9 cellular contexts compared by ENCODE assay signal in genomic region chr20:60851826-60852704, GRCh38.
DNase-seq lines count a peak whose midpoint lies in the region; ATAC-seq, FAIRE-seq and TF ChIP-seq lines count a peak whose summit lies in the region.
"Had no signal": no experiment of that assay in that cellular context is flagged by ENCODE, and none has a peak within 500 bp of the region (broad histone marks: within the 10 kb centered on the region; RNA-seq: fewer than 3 reads in every experiment).

No MANE protein-coding gene starts in this region.

- H3K4me3 Mint-ChIP-seq in HFFc6, result no peak overlapping the region
- H3K4me3 Mint-ChIP-seq in activated naive CD4-positive, alpha-beta T cell treated with anti-CD3 and anti-CD28 coated beads, Interleukin-2, amount 10 ng/mL, durations not matched to agents 7 days and 5 days, result no peak overlapping the region

- H3K27ac ChIP-seq in RWPE2 (ENCODE audit: poor library complexity, severe bottlenecking) (no peak overlapping the region), keratinocyte (ENCODE audit: control insufficient read depth, insufficient read depth, low read length) (no peak overlapping the region)
- H3K27ac ChIP-seq: uterus had no signal

- H3K79me2 ChIP-seq in keratinocyte (ENCODE audit: control insufficient read depth, insufficient read depth, low read length), result no peaks in the 10 kb centered on the region

- H3K4me1 ChIP-seq in RWPE2 (ENCODE audit: insufficient read depth, poor library complexity, severe bottlenecking) (no peaks in the 10 kb centered on the region), keratinocyte (ENCODE audit: control insufficient read depth, extremely low read depth, insufficient read depth, low read length) (no peaks in the 10 kb centered on the region)
- H3K4me1 ChIP-seq: uterus had no signal

- H3K4me3 ChIP-seq in AG10803 (ENCODE audit: low read length) (no peak overlapping the region), RWPE2 (ENCODE audit: severe bottlenecking) (no peak overlapping the region), keratinocyte (ENCODE audit: control insufficient read depth in 2 of 3, extremely low read depth in 1 of 3, insufficient read depth in 2 of 3, low read depth in 1 of 3, low read length in 3 of 3) (no peak overlapping the region)
- H3K4me3 ChIP-seq: uterus had no signal

- CTCF ChIA-PET in activated naive CD4-positive, alpha-beta T cell treated with anti-CD3 and anti-CD28 coated beads, Interleukin-2, amount 10 ng/mL, durations not matched to agents 7 days and 5 days (lab: Charles Lee), result no interaction called here

- FAIRE-seq in keratinocyte (lab: Jason Lieb, UNC), result no peak

- DNase-seq in AG10803 (ENCODE audit: low read depth), result no peak
- DNase-seq in HFFc6, result no peak
- no peak for DNase-seq in RWPE2 (ENCODE audit: low spot score)
- no peak for DNase-seq in keratinocyte (ENCODE audit: low read depth, low spot score)
- no peak for DNase-seq in activated naive CD4-positive, alpha-beta T cell treated with anti-CD3 and anti-CD28 coated beads, Interleukin-2, amount 10 ng/mL, durations not matched to agents 7 days and 5 days
- DNase-seq in AG20443 (ENCODE audit: low spot score), result no peak
- no peak for DNase-seq in COLO829 (ENCODE audit: low spot score)
- DNase-seq: uterus had no signal

- no peak overlapping the region for H2AFZ ChIP-seq in keratinocyte (ENCODE audit: control insufficient read depth, low read length)

- no peaks in the 10 kb centered on the region for H3K9me3 ChIP-seq in RWPE2 (ENCODE audit: severe bottlenecking)
- H3K9me3 ChIP-seq in keratinocyte (ENCODE audit: control insufficient read depth, low read depth, low read length), result peaks cover 2% of the 10 kb centered on the region
- H3K9me3 ChIP-seq: uterus had no signal

- TF ChIP-seq CTCF in AG10803 (conservative IDR thresholded peaks at IDR 0.05; ENCODE audit: low read length) (peak; percentile 33), HFFc6 (IDR thresholded peaks at IDR 0.05) (peak; percentile 56), RWPE2 (IDR thresholded peaks at IDR 0.05; ENCODE audit: poor library complexity, severe bottlenecking) (peak; percentile 98), keratinocyte (optimal IDR thresholded peaks at IDR 0.05 in 1 of 3, IDR thresholded peaks at IDR 0.05 in 1 of 3, conservative IDR thresholded peaks at IDR 0.05 in 1 of 3; ENCODE audit: extremely low read depth in 1 of 3, insufficient read depth in 2 of 3, low read length in 3 of 3) (peak; percentile 64 to 89 (median 78))

- H3K4me1 Mint-ChIP-seq in HFFc6 (ENCODE audit: low read depth), result no peaks in the 10 kb centered on the region
- H3K4me1 Mint-ChIP-seq in activated naive CD4-positive, alpha-beta T cell treated with anti-CD3 and anti-CD28 coated beads, Interleukin-2, amount 10 ng/mL, durations not matched to agents 7 days and 5 days, result no peaks in the 10 kb centered on the region

- ATAC-seq in RWPE2 (ENCODE audit: low read depth), result peak; percentile 85
- no peak for ATAC-seq in GM21390 (IDR thresholded peaks at IDR 0.05; ENCODE audit: unreplicated experiment)

- H3K4me2 ChIP-seq in keratinocyte (ENCODE audit: control insufficient read depth, extremely low read depth, insufficient read depth, low read depth, low read length), result no peak overlapping the region

- H3K9ac ChIP-seq in keratinocyte (ENCODE audit: control insufficient read depth, extremely low read depth, insufficient read depth, low read length), result no peak overlapping the region

- no peaks in the 10 kb centered on the region for H4K20me1 ChIP-seq in keratinocyte (ENCODE audit: control insufficient read depth, extremely low read depth, insufficient read depth, low read length)

- H3K36me3 ChIP-seq in RWPE2 (ENCODE audit: low read depth) (no peaks in the 10 kb centered on the region), keratinocyte (ENCODE audit: control insufficient read depth in 2 of 2, extremely low read depth in 1 of 2, insufficient read depth in 2 of 2, low read length in 2 of 2) (no peaks in the 10 kb centered on the region)
- H3K36me3 ChIP-seq: uterus had no signal

- H3K27me3 ChIP-seq in RWPE2 (ENCODE audit: insufficient read depth, poor library complexity, severe bottlenecking) (peaks cover 53% of the 10 kb centered on the region), keratinocyte (ENCODE audit: control insufficient read depth, extremely low read depth, insufficient read depth, low read length) (peaks cover 7% of the 10 kb centered on the region)
- H3K27me3 ChIP-seq: uterus had no signal

- H3K36me3 Mint-ChIP-seq in HFFc6 (ENCODE audit: low read depth), result no peaks in the 10 kb centered on the region
- H3K36me3 Mint-ChIP-seq in activated naive CD4-positive, alpha-beta T cell treated with anti-CD3 and anti-CD28 coated beads, Interleukin-2, amount 10 ng/mL, durations not matched to agents 7 days and 5 days, result no peaks in the 10 kb centered on the region

- no peaks in the 10 kb centered on the region; the same call in 1 of the 2 replicates for H3K27me3 Mint-ChIP-seq in HFFc6 (ENCODE audit: insufficient read depth)
- H3K27me3 Mint-ChIP-seq in activated naive CD4-positive, alpha-beta T cell treated with anti-CD3 and anti-CD28 coated beads, Interleukin-2, amount 10 ng/mL, durations not matched to agents 7 days and 5 days, result no peaks in the 10 kb centered on the region

- dilution Hi-C loops in keratinocyte (cut with MboI; ENCODE audit: extremely low pct_ligation_motif_present, low sequenced_read_pairs), result no loop called here

- no peaks in the 10 kb centered on the region for H3K9me1 ChIP-seq in keratinocyte (ENCODE audit: control insufficient read depth, extremely low read depth, insufficient read depth, low read length)

- no peak overlapping the region for H3K27ac Mint-ChIP-seq in HFFc6
- no peak overlapping the region for H3K27ac Mint-ChIP-seq in activated naive CD4-positive, alpha-beta T cell treated with anti-CD3 and anti-CD28 coated beads, Interleukin-2, amount 10 ng/mL, durations not matched to agents 7 days and 5 days

- peaks cover 20% of the 10 kb centered on the region for H3K9me3 Mint-ChIP-seq in HFFc6
- no peaks in the 10 kb centered on the region for H3K9me3 Mint-ChIP-seq in activated naive CD4-positive, alpha-beta T cell treated with anti-CD3 and anti-CD28 coated beads, Interleukin-2, amount 10 ng/mL, durations not matched to agents 7 days and 5 days

Comparison
In these comparisons a context has a peak if more than half of its experiments do, and no peak if none do; other contexts are left out.
1. CTCF ChIP-seq: peak in every context shown above with its lines; median percentile 98 in RWPE2; 78 in keratinocyte; 56 in HFFc6; 33 in AG10803.